14 cellular contexts compared by ENCODE assay signal in the genomic region with DNA sequence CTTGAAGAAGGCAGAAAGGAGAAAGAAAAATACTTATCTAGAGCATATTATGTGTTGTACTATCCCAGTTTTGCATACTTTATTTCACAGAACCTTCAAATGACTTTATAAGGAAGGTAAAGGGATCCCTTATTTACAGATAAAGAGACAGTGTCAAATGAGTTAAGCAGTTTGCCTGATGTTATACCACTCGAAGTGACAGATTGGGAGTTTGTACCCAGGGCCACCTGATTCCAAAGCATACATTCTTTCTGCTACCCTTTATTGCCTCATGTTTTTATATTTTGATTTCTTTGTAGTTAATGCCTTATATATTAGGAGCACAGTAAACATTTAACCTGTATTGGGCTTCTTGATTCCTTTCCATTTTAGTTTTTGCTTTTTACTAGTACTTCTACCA. TPM values are rescaled to one million over a fixed set of nuclear protein-coding genes. Genes with fewer than 3 reads are reported as not detected.
DNase-seq lines count a peak whose midpoint lies in the region; ATAC-seq, FAIRE-seq and TF ChIP-seq lines count a peak whose summit lies in the region.
"Had no signal": no experiment of that assay in that cellular context is flagged by ENCODE, and none has a peak within 500 bp of the region (broad histone marks: within the 10 kb centered on the region; RNA-seq: fewer than 3 reads in every experiment).

No MANE protein-coding gene starts in this region.

- peak overlapping the region; percentile 82 for H3K27ac ChIP-seq in naive thymus-derived CD4-positive, alpha-beta T cell (ENCODE audit: low read depth, low read length)
- H3K27ac ChIP-seq: neural progenitor cell, VCaP had no signal

- H3K36me3 ChIP-seq in naive thymus-derived CD4-positive, alpha-beta T cell (ENCODE audit: control insufficient read depth in 2 of 3, insufficient read depth in 3 of 3, low read length in 3 of 3): peaks cover 13 to 18% (median 15%) of the 10 kb centered on the region in 3 experiments
- H3K36me3 ChIP-seq: neural progenitor cell had no signal

- CTCF ChIA-PET in naive thymus-derived CD4-positive, alpha-beta T cell (lab: Charles Lee): interaction anchor here (0.6 to 1.0 kb wide), 2 partner anchors 11 to 65 kb away, joined by 3 read pairs; no protein-coding TSS in a partner anchor

- H3K4me3 ChIP-seq in naive thymus-derived CD4-positive, alpha-beta T cell (ENCODE audit: low read length): peak overlapping the region; percentile 63
- H3K4me3 ChIP-seq: neural progenitor cell had no signal

- H3K4me3 Mint-ChIP-seq in CD14-positive monocyte: peak overlapping the region; percentile 95
- peak overlapping the region; percentile 81 for H3K4me3 Mint-ChIP-seq in activated naive CD8-positive, alpha-beta T cell treated with anti-CD3 and anti-CD28 coated beads for 36 hours
- H3K4me3 Mint-ChIP-seq in naive thymus-derived CD4-positive, alpha-beta T cell: peak overlapping the region; percentile 38 to 95 (median 92)
- H3K4me3 Mint-ChIP-seq: neural progenitor cell had no signal

- H3K9me3 ChIP-seq in naive thymus-derived CD4-positive, alpha-beta T cell (ENCODE audit: control insufficient read depth in 2 of 3, low read length in 3 of 3): no peaks in the 10 kb centered on the region

- H3K4me1 Mint-ChIP-seq in CD14-positive monocyte: peaks cover 50% of the 10 kb centered on the region
- H3K4me1 Mint-ChIP-seq in activated naive CD8-positive, alpha-beta T cell treated with anti-CD3 and anti-CD28 coated beads for 36 hours: peaks cover 73% of the 10 kb centered on the region
- H3K4me1 Mint-ChIP-seq in naive thymus-derived CD4-positive, alpha-beta T cell: peaks cover 40 to 63% (median 55%) of the 10 kb centered on the region in 7 donors
- H3K4me1 Mint-ChIP-seq: neural progenitor cell had no signal

- H3K27me3 ChIP-seq in naive thymus-derived CD4-positive, alpha-beta T cell (ENCODE audit: control insufficient read depth in 2 of 2, insufficient read depth in 2 of 2, low read length in 2 of 2): no peaks in the 10 kb centered on the region
- H3K27me3 ChIP-seq: neural progenitor cell had no signal

- POLR2A ChIA-PET in naive thymus-derived CD4-positive, alpha-beta T cell (lab: Charles Lee): interaction anchor here (2.6 to 5.3 kb wide), 2 partner anchors 10 to 12 kb away, joined by 17 to 73 read pairs; a partner anchor contains a TSS

- peak; percentile 26 for FAIRE-seq in GM12891 (lab: Jason Lieb, UNC)

- TF ChIP-seq CTCF in CD14-positive monocyte (IDR thresholded peaks at IDR 0.05): no peak

- peak overlapping the region; percentile 91 to 98 (median 96) for H3K27ac Mint-ChIP-seq in CD14-positive monocyte
- peak overlapping the region; percentile 90 for H3K27ac Mint-ChIP-seq in activated naive CD8-positive, alpha-beta T cell treated with anti-CD3 and anti-CD28 coated beads for 36 hours
- peak overlapping the region; percentile 94 to 99 (median 95) for H3K27ac Mint-ChIP-seq in naive thymus-derived CD4-positive, alpha-beta T cell
- H3K27ac Mint-ChIP-seq: neural progenitor cell had no signal

- peaks cover 27 to 33% of the 10 kb centered on the region in 2 donors for H3K4me1 ChIP-seq in naive thymus-derived CD4-positive, alpha-beta T cell (ENCODE audit: control insufficient read depth in 2 of 2, insufficient read depth in 2 of 2, low read length in 2 of 2)
- H3K4me1 ChIP-seq: neural progenitor cell had no signal

- DNase-seq in CD14-positive monocyte (ENCODE audit: low spot score): no peak
- no peak for DNase-seq in GM12891 (ENCODE audit: insufficient read length, low spot score)
- DNase-seq in activated naive CD8-positive, alpha-beta T cell treated with anti-CD3 and anti-CD28 coated beads for 36 hours: no peak
- peak in 1 of 9 donors; percentile 22 for DNase-seq in naive thymus-derived CD4-positive, alpha-beta T cell
- DNase-seq in posterior cingulate gyrus: no peak
- DNase-seq in mucosa of gallbladder (ENCODE audit: low spot score): no peak
- DNase-seq: activated gamma-delta T cell treated with Interleukin-2 at 50 U/mL for 16 hours, C1 segment of cervical spinal cord, NCI-H446 treated with DMSO at 0.1 percent for 48 hours had no signal

- H3K9me3 Mint-ChIP-seq in CD14-positive monocyte: peaks cover 0 to 3% (median 0%) of the 10 kb centered on the region in 7 donors
- peaks cover 8% of the 10 kb centered on the region for H3K9me3 Mint-ChIP-seq in activated naive CD8-positive, alpha-beta T cell treated with anti-CD3 and anti-CD28 coated beads for 36 hours
- H3K9me3 Mint-ChIP-seq in naive thymus-derived CD4-positive, alpha-beta T cell: peaks cover 0 to 18% (median 5%) of the 10 kb centered on the region in 11 donors

- H3K27me3 Mint-ChIP-seq in CD14-positive monocyte (ENCODE audit: low read depth in 3 of 3): no peaks in the 10 kb centered on the region
- H3K27me3 Mint-ChIP-seq in activated naive CD8-positive, alpha-beta T cell treated with anti-CD3 and anti-CD28 coated beads for 36 hours: no peaks in the 10 kb centered on the region
- H3K27me3 Mint-ChIP-seq in naive thymus-derived CD4-positive, alpha-beta T cell: peaks cover 0 to 2% (median 0%) of the 10 kb centered on the region in 5 donors

- TF ChIP-seq POLR2A in GM12891 (IDR thresholded peaks at IDR 0.05; ENCODE audit: low read depth, low read length): no peak

- intact Hi-C loops in CD14-positive monocyte (cut with micrococcal nuclease): loop anchor here in 1 of 2 donors (10.0 kb wide), 1 partner anchor 484 kb away; a partner anchor contains a TSS
- intact Hi-C loops in naive thymus-derived CD4-positive, alpha-beta T cell (cut with micrococcal nuclease): loop anchor here in 1 of 2 donors (5.0 kb wide), 1 partner anchor 42 kb away; no protein-coding TSS in a partner anchor
- intact Hi-C loops in posterior cingulate gyrus (cut with DNase I): no loop called here

- peaks cover 51 to 54% of the 10 kb centered on the region in 2 donors for H3K36me3 Mint-ChIP-seq in CD14-positive monocyte
- peaks cover 46% of the 10 kb centered on the region for H3K36me3 Mint-ChIP-seq in activated naive CD8-positive, alpha-beta T cell treated with anti-CD3 and anti-CD28 coated beads for 36 hours
- H3K36me3 Mint-ChIP-seq in naive thymus-derived CD4-positive, alpha-beta T cell: peaks cover 19 to 52% (median 26%) of the 10 kb centered on the region in 5 donors

- no peak for ATAC-seq in naive thymus-derived CD4-positive, alpha-beta T cell
- ATAC-seq in GM18520 (IDR thresholded peaks at IDR 0.05; ENCODE audit: unreplicated experiment): no peak
- ATAC-seq in HG03039 (IDR thresholded peaks at IDR 0.05; ENCODE audit: unreplicated experiment): no peak

TF ChIP-seq in GM12891, 5 proteins besides CTCF, POLR2A, EP300 and RAD21:
- TF ChIP-seq POLR2AphosphoS5 (IDR thresholded peaks at IDR 0.05; ENCODE audit: low read depth, low read length) (no peak), POU2F2 (IDR thresholded peaks at IDR 0.05; ENCODE audit: low read depth, low read length) (no peak), PAX5 (IDR thresholded peaks at IDR 0.05; ENCODE audit: insufficient read depth, low read length, severe bottlenecking) (no peak), SPI1 (IDR thresholded peaks at IDR 0.05; ENCODE audit: low read depth, low read length) (no peak), TAF1 (IDR thresholded peaks at IDR 0.05; ENCODE audit: low read depth, low read length) (no peak)
TF ChIP-seq in GM12891: peak in this region for 0.

RNA-seq across cellular contexts. Expression of a gene that starts 4.9 kb away (rescaled TPM):
- 100 to 1,000 TPM; 166 to 267 TPM for polyA plus RNA-seq in CD14-positive monocyte
- 56.8 TPM for polyA plus RNA-seq in GM12891 (2012; ENCODE audit: low read depth, missing spikeins)
- 10 to 100 TPM; 14.8 to 16.5 TPM for total RNA-seq in activated naive CD8-positive, alpha-beta T cell treated with anti-CD3 and anti-CD28 coated beads for 36 hours
- total RNA-seq in naive thymus-derived CD4-positive, alpha-beta T cell: 100 to 1,000 TPM in 3 of 5 experiments, 10 to 100 TPM in 2; 57.8 to 154 (median 134) TPM
- 10 to 100 TPM; 80.4 to 84.4 TPM for polyA plus RNA-seq in naive thymus-derived CD4-positive, alpha-beta T cell
- total RNA-seq in mucosa of gallbladder: 13.0 TPM

RNA-seq across cellular contexts. Expression of a gene that starts 11.9 kb away (rescaled TPM):
- polyA plus RNA-seq in CD14-positive monocyte: under 1 TPM in 1 of 2 donors, not detected in 1; 0.83 TPM
- polyA plus RNA-seq in GM12891 (2012; ENCODE audit: low read depth, missing spikeins): 0.53 TPM
- total RNA-seq in activated naive CD8-positive, alpha-beta T cell treated with anti-CD3 and anti-CD28 coated beads for 36 hours: under 1 TPM in 1 of 2 experiments, not detected in 1; 0.14 TPM
- 1 to 10 TPM in 1 of 5 experiments, under 1 TPM in 4; 0.41 to 1.0 (median 0.81) TPM for total RNA-seq in naive thymus-derived CD4-positive, alpha-beta T cell
- not detected for polyA plus RNA-seq in naive thymus-derived CD4-positive, alpha-beta T cell
- total RNA-seq in mucosa of gallbladder: 2.3 TPM
- total RNA-seq: Right ventricle myocardium inferior had no signal

RNA-seq across cellular contexts. Expression of a gene that starts 12.5 kb away (rescaled TPM):
- polyA plus RNA-seq in CD14-positive monocyte: 100 to 1,000 TPM; 125 to 138 TPM
- 14.6 TPM for polyA plus RNA-seq in GM12891 (2012; ENCODE audit: low read depth, missing spikeins)
- total RNA-seq in activated naive CD8-positive, alpha-beta T cell treated with anti-CD3 and anti-CD28 coated beads for 36 hours: 10 to 100 TPM; 42.4 to 42.7 TPM
- total RNA-seq in naive thymus-derived CD4-positive, alpha-beta T cell: 100 to 1,000 TPM in 2 of 5 experiments, 10 to 100 TPM in 3; 40.9 to 134 (median 60.2) TPM
- polyA plus RNA-seq in naive thymus-derived CD4-positive, alpha-beta T cell: 10 to 100 TPM; 61.1 to 68.3 TPM
- 10.9 TPM for total RNA-seq in mucosa of gallbladder
